Comparison of ENCODE assay signal across 29 cellular contexts in genomic region chr1:160236806-160237205, GRCh38. TPM values are rescaled to one million over a fixed set of nuclear protein-coding genes. Genes with fewer than 3 reads are reported as not detected.
"Had no signal": no experiment of that assay in that cellular context is flagged by ENCODE, and none has a peak within 500 bp of the region (broad histone marks: within the 10 kb centered on the region; RNA-seq: fewer than 3 reads in every experiment).

No MANE protein-coding gene starts in this region.

- H3K9me3 Mint-ChIP-seq: activated naive CD4-positive, alpha-beta T cell treated with anti-CD3 and anti-CD28 coated beads, Interleukin-2, amount 50 U/mL, for 72 hours; dendritic cell treated with granulocyte-macrophage colony-stimulating factor and Interleukin-4, amounts not matched to agents 40 ng/mL and 50 ng/mL, for 4 days; immature natural killer cell; naive thymus-derived CD4-positive, alpha-beta T cell; neural progenitor cell had no signal

- H3K9ac ChIP-seq: neural progenitor cell had no signal

- H3K4me3 ChIP-seq: hepatocyte, lower lobe of right lung, neural progenitor cell, stomach, suprapubic skin, transverse colon had no signal

- ATAC-seq: activated naive CD4-positive, alpha-beta T cell treated with anti-CD3 and anti-CD28 coated beads, Interleukin-2, amount 50 U/mL, for 72 hours; left lobe of liver; lower lobe of right lung; naive thymus-derived CD4-positive, alpha-beta T cell; T-helper 17 cell had no signal

- H3K4me3 Mint-ChIP-seq: dendritic cell treated with granulocyte-macrophage colony-stimulating factor and Interleukin-4, amounts not matched to agents 40 ng/mL and 50 ng/mL, for 4 days; immature natural killer cell; naive thymus-derived CD4-positive, alpha-beta T cell; neural progenitor cell; T-helper 17 cell had no signal

- H2AFZ ChIP-seq: hepatocyte, neural progenitor cell had no signal

- H3K4me1 Mint-ChIP-seq: neural progenitor cell had no signal

- H3K27ac Mint-ChIP-seq: activated naive CD4-positive, alpha-beta T cell treated with anti-CD3 and anti-CD28 coated beads, Interleukin-2, amount 50 U/mL, for 72 hours; dendritic cell treated with granulocyte-macrophage colony-stimulating factor and Interleukin-4, amounts not matched to agents 40 ng/mL and 50 ng/mL, for 4 days; neural progenitor cell; progenitor cell of endocrine pancreas had no signal

- H3K9me3 ChIP-seq: lower lobe of right lung, stomach, suprapubic skin, transverse colon had no signal

- H3K27ac ChIP-seq: brain microvascular endothelial cell, hepatocyte, lower lobe of right lung, neural progenitor cell, stomach, suprapubic skin, transverse colon had no signal

- H3K27me3 ChIP-seq: brain microvascular endothelial cell, hepatocyte, neural progenitor cell, stomach, suprapubic skin, transverse colon had no signal

- DNase-seq: activated CD4-positive, alpha-beta T cell treated with anti-CD3 and anti-CD28 coated beads, Interleukin-2, amount 50 U/mL, for 1 hour; activated CD8-positive, alpha-beta memory T cell treated with anti-CD3 and anti-CD28 coated beads for 24 hours; aorta; brain microvascular endothelial cell; caudate nucleus; effector CD4-positive, alpha-beta T cell; glutamatergic neuron; immature natural killer cell; lower lobe of right lung; naive thymus-derived CD4-positive, alpha-beta T cell; retina; stimulated activated CD4-positive, alpha-beta T cell treated with anti-CD3 and anti-CD28 coated beads, Interleukin-2, amount 100 ng/mL, for 48 hours; stimulated activated CD8-positive, alpha-beta memory T cell treated with anti-CD3 and anti-CD28 coated beads, Interleukin-4, amount 100 ng/mL, for 48 hours; stomach; SW 1271; T-helper 17 cell; transverse colon had no signal

- H3K4me1 ChIP-seq: lower lobe of right lung, neural progenitor cell, suprapubic skin, transverse colon had no signal

- H3K4me2 ChIP-seq: hepatocyte, neural progenitor cell had no signal

- FAIRE-seq: endometrium, urothelium cell line had no signal

- H3K27me3 Mint-ChIP-seq: dendritic cell treated with granulocyte-macrophage colony-stimulating factor and Interleukin-4, amounts not matched to agents 40 ng/mL and 50 ng/mL, for 4 days; naive thymus-derived CD4-positive, alpha-beta T cell; progenitor cell of endocrine pancreas; T-helper 17 cell had no signal

RNA-seq across cellular contexts. Expression of gene CASQ1, which starts 46.4 kb away (rescaled TPM):
- total RNA-seq: activated naive CD4-positive, alpha-beta T cell treated with anti-CD3 and anti-CD28 coated beads, Interleukin-2, amount 50 U/mL, for 72 hours; epithelial cell of proximal tubule; fibroblast of villous mesenchyme; hepatocyte; kidney epithelial cell; left lobe of liver; progenitor cell of endocrine pancreas; suprapubic skin; T-helper 17 cell had no signal
- polyA plus RNA-seq: immature natural killer cell; naive thymus-derived CD4-positive, alpha-beta T cell had no signal
